1 cellular context compared by ENCODE assay signal in genomic region chr3:160403028-160403545, GRCh38.
TF ChIP-seq lines count a peak whose summit lies in the region.

No MANE protein-coding gene starts in this region.

TF ChIP-seq in GM12878, 131 proteins besides CTCF, POLR2A, EP300 and RAD21:
- TF ChIP-seq SMAD5 (IDR thresholded peaks at IDR 0.05; ENCODE audit: low read depth) (no peak), USF2 (IDR thresholded peaks at IDR 0.05; ENCODE audit: borderline replicate concordance, low read depth, low read length) (no peak), FOXM1 (IDR thresholded peaks at IDR 0.05; ENCODE audit: low read depth, low read length) (no peak), NKRF (conservative IDR thresholded peaks at IDR 0.05) (no peak), SREBF1 (IDR thresholded peaks at IDR 0.05; ENCODE audit: low read length) (no peak), ZNF217 (IDR thresholded peaks at IDR 0.05) (no peak), PAX8 (IDR thresholded peaks at IDR 0.05) (no peak), MXI1 (IDR thresholded peaks at IDR 0.05; ENCODE audit: low read depth, low read length) (no peak), CUX1 (IDR thresholded peaks at IDR 0.05; ENCODE audit: insufficient replicate concordance, low read depth, low read length) (no peak), SP1 (IDR thresholded peaks at IDR 0.05; ENCODE audit: low read depth, low read length) (no peak), BRCA1 (IDR thresholded peaks at IDR 0.05; ENCODE audit: low read depth, low read length) (no peak), HDGF (IDR thresholded peaks at IDR 0.05) (no peak), YY1 (IDR thresholded peaks at IDR 0.05; ENCODE audit: low read depth, low read length) (no peak), NRF1 (conservative IDR thresholded peaks at IDR 0.05; ENCODE audit: low read depth, low read length) (no peak)
